ENCODE assay signal across 8 cellular contexts in genomic region chr5:86617756-86618577, GRCh38. TPM values are rescaled to one million over a fixed set of nuclear protein-coding genes. Genes with fewer than 3 reads are reported as not detected.
DNase-seq lines count a peak whose midpoint lies in the region; ATAC-seq and TF ChIP-seq lines count a peak whose summit lies in the region.

COX7C (plus strand) TSS chr5:86617941; CDS start chr5:86618056, 115 bp downstream.

- intact Hi-C loops in dendritic cell treated with granulocyte-macrophage colony-stimulating factor and Interleukin-4, amounts not matched to agents 40 ng/mL and 50 ng/mL, for 4 days (cut with micrococcal nuclease), result loop anchor here (2.0 to 10.0 kb wide), 2 partner anchors 367 to 795 kb away; partner anchors contain the start of gene CCNH

- peaks cover 5% of the 10 kb centered on the region for H3K4me1 Mint-ChIP-seq in dendritic cell treated with granulocyte-macrophage colony-stimulating factor and Interleukin-4, amounts not matched to agents 40 ng/mL and 50 ng/mL, for 4 days (ENCODE audit: low read depth)

- no peak for TF ChIP-seq CTCF in C4-2B (conservative IDR thresholded peaks at IDR 0.05)

- peak within 1 kb of the TSS; percentile 93 for H3K4me3 Mint-ChIP-seq in dendritic cell treated with granulocyte-macrophage colony-stimulating factor and Interleukin-4, amounts not matched to agents 40 ng/mL and 50 ng/mL, for 4 days

- peak within 1 kb of the TSS; percentile 96 for H3K27ac Mint-ChIP-seq in dendritic cell treated with granulocyte-macrophage colony-stimulating factor and Interleukin-4, amounts not matched to agents 40 ng/mL and 50 ng/mL, for 4 days

- ATAC-seq in GM19395 (IDR thresholded peaks at IDR 0.05; ENCODE audit: unreplicated experiment) (peak; percentile 98), HG03565 (IDR thresholded peaks at IDR 0.05; ENCODE audit: unreplicated experiment) (peak; percentile 100), left lobe of liver (peak; percentile 99)

- peaks cover 51% of the 10 kb centered on the region for H3K36me3 Mint-ChIP-seq in dendritic cell treated with granulocyte-macrophage colony-stimulating factor and Interleukin-4, amounts not matched to agents 40 ng/mL and 50 ng/mL, for 4 days (ENCODE audit: low read depth)

- peaks cover 3% of the 10 kb centered on the region for H3K27me3 Mint-ChIP-seq in dendritic cell treated with granulocyte-macrophage colony-stimulating factor and Interleukin-4, amounts not matched to agents 40 ng/mL and 50 ng/mL, for 4 days

- DNase-seq in NCI-H774 (lab: John Stamatoyannopoulos, UW) (peak; percentile 97), left lobe of liver (ENCODE audit: low spot score) (peak; percentile 93)
- DNase-seq in activated CD4-positive, alpha-beta T cell treated with anti-CD3 and anti-CD28 coated beads, Interleukin-2, amount 50 U/mL, for 4 hours, result peak; percentile 90
- peak; percentile 92 for DNase-seq in stimulated activated CD4-positive, alpha-beta T cell treated with anti-CD3 and anti-CD28 coated beads, Interleukin-2, amount 100 ng/mL, for 4 hours (ENCODE audit: low read depth)

- peaks cover 9% of the 10 kb centered on the region for H3K9me3 Mint-ChIP-seq in dendritic cell treated with granulocyte-macrophage colony-stimulating factor and Interleukin-4, amounts not matched to agents 40 ng/mL and 50 ng/mL, for 4 days

- peak within 1 kb of the TSS; percentile 95 for H3K27ac ChIP-seq in C4-2B

RNA-seq across cellular contexts. Expression of gene COX7C, which starts in this region (rescaled TPM):
- total RNA-seq in left lobe of liver, result 287 TPM

Comparison
In these comparisons a context has a peak if more than half of its experiments do, and no peak if none do; other contexts are left out.
1. Peak in every context shown above with its lines: DNase-seq, ATAC-seq and H3K27ac ChIP-seq.